8 cellular contexts compared by ENCODE assay signal in the genomic region with DNA sequence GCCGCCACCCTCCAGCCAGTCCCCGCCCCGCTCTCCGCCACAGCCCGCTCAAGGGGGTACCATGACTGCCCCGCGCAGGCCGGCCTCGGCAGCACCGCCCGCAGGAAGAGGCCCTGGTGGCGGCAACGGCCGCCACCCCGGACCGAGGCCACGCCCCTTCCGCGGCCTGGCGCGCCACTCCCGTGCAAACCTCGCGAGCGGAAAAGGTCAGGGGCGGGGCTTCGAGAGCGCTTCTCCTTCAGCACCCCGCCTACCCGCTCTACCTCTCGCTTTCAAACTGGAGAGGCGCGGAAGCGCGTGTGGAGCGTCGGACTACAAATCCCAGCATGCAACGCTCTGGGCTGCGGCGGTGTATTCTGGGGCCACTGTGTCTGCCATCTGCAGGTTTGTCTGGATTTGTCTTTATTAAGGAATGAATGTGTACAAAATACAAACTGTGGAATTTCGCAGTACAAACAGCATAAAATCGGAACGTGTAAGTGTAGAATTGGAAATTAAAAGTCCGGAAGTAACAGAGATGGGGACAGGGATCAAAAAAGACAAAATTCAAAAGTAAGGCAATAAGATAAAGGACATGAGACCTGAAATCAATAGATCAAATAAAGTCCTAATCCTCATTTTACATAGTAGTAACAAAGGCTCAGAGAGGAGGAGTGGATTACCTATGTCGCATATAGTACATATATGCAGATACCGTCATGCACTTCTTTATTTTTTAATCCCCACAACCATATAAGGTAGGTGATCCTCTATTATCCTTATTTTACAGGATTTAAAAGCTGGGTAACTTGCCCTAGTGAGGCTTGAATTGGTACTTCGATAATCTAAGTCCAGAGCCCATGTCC. TPM values are rescaled to one million over a fixed set of nuclear protein-coding genes. Genes with fewer than 3 reads are reported as not detected.
A peak's percentile ranks its signal among the peaks of the same experiment; 100 is the strongest.
DNase-seq lines count a peak whose midpoint lies in the region; ATAC-seq and TF ChIP-seq lines count a peak whose summit lies in the region.

No MANE protein-coding gene starts in this region.

- H3K4me3 Mint-ChIP-seq in endothelial cell (ENCODE audit: unreplicated experiment) = peak overlapping the region; percentile 88

- H3K79me2 ChIP-seq in OCI-LY1 (ENCODE audit: insufficient read depth, low read length) = peaks cover 42% of the 10 kb centered on the region

- H3K27ac ChIP-seq in OCI-LY1 (ENCODE audit: low read depth, low read length, poor library complexity, severe bottlenecking) = no peak overlapping the region

- H3K36me3 ChIP-seq in OCI-LY1 (ENCODE audit: insufficient read depth, low read length) = peaks cover 33% of the 10 kb centered on the region

- peak overlapping the region; percentile 62 for H3K4me2 ChIP-seq in OCI-LY1 (ENCODE audit: low read length)

- H3K4me3 ChIP-seq in OCI-LY1 (ENCODE audit: low read depth, low read length, poor library complexity, severe bottlenecking) = peak overlapping the region; percentile 98

- peak; percentile 40 for TF ChIP-seq CTCF in OCI-LY1 (IDR thresholded peaks at IDR 0.05; ENCODE audit: low read length)
- peak; percentile 48 for TF ChIP-seq CTCF in endothelial cell (IDR thresholded peaks at IDR 0.05; ENCODE audit: unreplicated experiment)

- H2AFZ ChIP-seq in OCI-LY1 (ENCODE audit: low read length) = peak overlapping the region; percentile 24; the same call in 1 of the 2 replicates

- no peaks in the 10 kb centered on the region for H3K9me3 Mint-ChIP-seq in endothelial cell (ENCODE audit: unreplicated experiment)

- H3K9me3 ChIP-seq in OCI-LY1 (ENCODE audit: low read length) = no peaks in the 10 kb centered on the region

- no peaks in the 10 kb centered on the region for H3K9me2 ChIP-seq in OCI-LY1 (ENCODE audit: low read depth, low read length)

- peak overlapping the region; percentile 65 for H3K27ac Mint-ChIP-seq in endothelial cell (ENCODE audit: unreplicated experiment)

- H3K36me3 Mint-ChIP-seq in endothelial cell (ENCODE audit: low read depth, unreplicated experiment) = no peaks in the 10 kb centered on the region

- peaks cover 5% of the 10 kb centered on the region for H3K27me3 Mint-ChIP-seq in endothelial cell (ENCODE audit: unreplicated experiment)

- H3K9ac ChIP-seq in OCI-LY1 (ENCODE audit: low read length) = peak overlapping the region; percentile 49

- no peaks in the 10 kb centered on the region for H4K20me1 ChIP-seq in OCI-LY1 (ENCODE audit: insufficient read depth, low read length)

- H3K27me3 ChIP-seq in OCI-LY1 (ENCODE audit: insufficient read depth, low read length) = no peaks in the 10 kb centered on the region

- peaks cover 44% of the 10 kb centered on the region for H3K4me1 ChIP-seq in OCI-LY1 (ENCODE audit: insufficient read depth, low read length, severe bottlenecking)

- peak; percentile 99 for DNase-seq in DMS 273 treated with DMSO at 0.1 percent for 48 hours (lab: John Stamatoyannopoulos, UW)
- peak; percentile 85 for DNase-seq in HuH-7.5 (ENCODE audit: low spot score)
- peak; percentile 99 for DNase-seq in activated T-cell treated with anti-CD3 and anti-CD28 coated beads for 1 hour (ENCODE audit: low read depth)
- peak; percentile 99 for DNase-seq in endothelial cell (ENCODE audit: low spot score)
- peak; percentile 99 for DNase-seq in midbrain (lab: John Stamatoyannopoulos, UW)
- DNase-seq in stimulated activated CD8-positive, alpha-beta memory T cell treated with anti-CD3 and anti-CD28 coated beads, Interleukin-15, amount 100 ng/mL, for 48 hours (ENCODE audit: low read depth in 2 of 2) = peak; percentile 98

- no peaks in the 10 kb centered on the region for H3F3A ChIP-seq in OCI-LY1 (ENCODE audit: insufficient read depth, low read length)

- peak; percentile 94 for ATAC-seq in GM21528 (IDR thresholded peaks at IDR 0.05; ENCODE audit: low FRiP score, unreplicated experiment)

- peaks cover 13% of the 10 kb centered on the region for H3K4me1 Mint-ChIP-seq in endothelial cell (ENCODE audit: unreplicated experiment)

RNA-seq across cellular contexts. Expression of gene ADSS2, which starts 0.5 kb away (rescaled TPM):
- total RNA-seq in endothelial cell (ENCODE audit: unreplicated experiment) = 35.4 TPM

RNA-seq across cellular contexts. Expression of gene CATSPERE, which starts 8.9 kb away (rescaled TPM):
- total RNA-seq in endothelial cell (ENCODE audit: unreplicated experiment) = 1.1 TPM
